3 cellular contexts compared by ENCODE assay signal in genomic region chr17:44340613-44341012, GRCh38. TPM values are rescaled to one million over a fixed set of nuclear protein-coding genes. Genes with fewer than 3 reads are reported as not detected.
"Had no signal": no experiment of that assay in that cellular context is flagged by ENCODE, and none has a peak within 500 bp of the region (broad histone marks: within the 10 kb centered on the region; RNA-seq: fewer than 3 reads in every experiment).

No MANE protein-coding gene starts in this region.

RNA-seq across cellular contexts. Expression of gene RUNDC3A, which starts 32.2 kb away (rescaled TPM):
- total RNA-seq: LHCN-M2, NCI-H460, SJSA1 had no signal
